ENCODE assay signal across 8 cellular contexts in the genomic region with DNA sequence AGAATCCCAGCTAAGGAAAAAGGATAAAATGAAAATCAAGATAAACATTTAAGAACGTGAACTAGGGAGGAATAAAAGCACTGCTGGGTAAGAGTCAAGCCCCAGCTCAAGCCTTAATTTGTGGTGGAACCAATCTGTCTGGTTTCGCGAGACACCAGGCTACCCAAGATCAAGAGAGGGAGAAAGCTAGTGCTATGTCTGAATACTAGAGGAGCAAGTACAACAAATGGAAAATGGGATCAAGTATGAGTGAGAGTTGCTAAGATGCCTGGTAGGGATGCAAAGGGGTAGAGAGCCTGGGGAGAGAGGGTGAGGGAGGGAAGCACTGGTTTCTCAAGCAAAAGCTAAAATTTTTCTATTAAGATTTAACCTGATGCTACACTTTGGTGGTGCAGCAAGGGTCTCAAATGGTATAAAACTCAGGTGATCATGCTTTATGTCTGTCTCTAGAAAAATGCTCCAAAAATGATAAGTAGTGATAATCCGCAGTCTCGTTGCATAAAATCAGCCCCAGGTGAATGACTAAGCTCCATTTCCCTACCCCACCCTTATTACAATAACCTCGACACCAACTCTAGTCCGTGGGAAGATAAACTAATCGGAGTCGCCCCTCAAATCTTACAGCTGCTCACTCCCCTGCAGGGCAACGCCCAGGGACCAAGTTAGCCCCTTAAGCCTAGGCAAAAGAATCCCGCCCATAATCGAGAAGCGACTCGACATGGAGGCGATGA. TPM values are rescaled to one million over a fixed set of nuclear protein-coding genes. Genes with fewer than 3 reads are reported as not detected.
DNase-seq lines count a peak whose midpoint lies in the region; ATAC-seq and TF ChIP-seq lines count a peak whose summit lies in the region.

No MANE protein-coding gene starts in this region.

- no peaks in the 10 kb centered on the region for H3K9me3 ChIP-seq in heart left ventricle
- H3K9me3 ChIP-seq in vagina: no peaks in the 10 kb centered on the region

- H3K27ac Mint-ChIP-seq in brain (peak overlapping the region; percentile 88 to 99 (median 97)), memory B cell (peak overlapping the region; percentile 98)

- TF ChIP-seq CTCF in heart left ventricle (IDR thresholded peaks at IDR 0.05): no peak
- no peak for TF ChIP-seq CTCF in brain (conservative IDR thresholded peaks at IDR 0.05)
- no peak for TF ChIP-seq CTCF in vagina (IDR thresholded peaks at IDR 0.05)

- DNase-seq in heart left ventricle (no peak), left cardiac atrium (no peak), memory B cell (ENCODE audit: low spot score in 2 of 2) (no peak), vagina (ENCODE audit: extremely low spot score in 2 of 2) (no peak)
- no peak for DNase-seq in stimulated activated CD4-positive, alpha-beta T cell treated with anti-CD3 and anti-CD28 coated beads, Interleukin-4, amount 100 ng/mL, for 4 hours
- DNase-seq in NK-92 treated with Interleukin-12 subunit alpha and Interleukin-12 subunit beta, amount 100 ng/mL, for 24 hours (lab: John Stamatoyannopoulos, UW): no peak

- peaks cover 0 to 47% (median 39%) of the 10 kb centered on the region in 9 donors for H3K36me3 ChIP-seq in heart left ventricle
- peaks cover 0 to 4% of the 10 kb centered on the region in 2 donors for H3K36me3 ChIP-seq in vagina

- H3K4me3 Mint-ChIP-seq in brain (peak overlapping the region; percentile 94 to 96 (median 95)), memory B cell (peak overlapping the region; percentile 97)

- H3K36me3 Mint-ChIP-seq in brain (peaks cover 41% of the 10 kb centered on the region), memory B cell (peaks cover 19% of the 10 kb centered on the region)

- H3K4me3 ChIP-seq in heart left ventricle: peak overlapping the region; percentile 51 to 98 (median 89)
- H3K4me3 ChIP-seq in vagina: peak overlapping the region; percentile 95 to 99

- peaks cover 12% of the 10 kb centered on the region for H3K27me3 Mint-ChIP-seq in brain
- no peaks in the 10 kb centered on the region for H3K27me3 Mint-ChIP-seq in memory B cell

- H3K27ac ChIP-seq in heart left ventricle (peak overlapping the region; percentile 95 to 99 (median 99)), vagina (peak overlapping the region; percentile 99)

- H3K27me3 ChIP-seq in heart left ventricle: no peaks in the 10 kb centered on the region
- no peaks in the 10 kb centered on the region for H3K27me3 ChIP-seq in vagina

- TF ChIP-seq POLR2A in heart left ventricle (IDR thresholded peaks at IDR 0.05) (no peak), vagina (IDR thresholded peaks at IDR 0.05) (no peak)

- H3K9me3 Mint-ChIP-seq in brain: no peaks in the 10 kb centered on the region
- H3K9me3 Mint-ChIP-seq in memory B cell: no peaks in the 10 kb centered on the region

- intact Hi-C loops in heart left ventricle (cut with DNase I): loop anchor here in 6 of 10 donors (1.0 to 5.0 kb wide), 4 partner anchors 27 to 33 kb away; a partner anchor contains a TSS
- intact Hi-C loops in left cardiac atrium (cut with DNase I): no loop called here
- intact Hi-C loops in vagina (cut with DNase I): no loop called here

- H3K4me1 ChIP-seq in heart left ventricle (peaks cover 13 to 74% (median 60%) of the 10 kb centered on the region in 12 donors), vagina (peaks cover 67% of the 10 kb centered on the region)

- H3K4me1 Mint-ChIP-seq in brain (peaks cover 63% of the 10 kb centered on the region), memory B cell (peaks cover 45% of the 10 kb centered on the region)

- no peak for ATAC-seq in heart left ventricle
- no peak for ATAC-seq in left cardiac atrium
- no peak for ATAC-seq in memory B cell (ENCODE audit: low read depth)
- ATAC-seq in GM19397 (IDR thresholded peaks at IDR 0.05; ENCODE audit: unreplicated experiment): no peak

- WGBS in heart left ventricle, 4 donors: 6 to 9% (median 7%) methylated on average over 15 of the region's 15 CpGs

RNA-seq across cellular contexts. Expression of a gene that starts 1.7 kb away (rescaled TPM):
- 10 to 100 TPM; 40.8 to 84.2 (median 53.9) TPM for total RNA-seq in heart left ventricle
- 10 to 100 TPM; 28.2 to 28.7 TPM for polyA plus RNA-seq in heart left ventricle
- 10 to 100 TPM; 53.3 to 74.6 TPM for total RNA-seq in left cardiac atrium
- 32.7 TPM for polyA plus RNA-seq in brain (ENCODE audit: insufficient read depth, low read depth, low replicate concordance)
- total RNA-seq in vagina: 110 TPM

RNA-seq across cellular contexts. Expression of a gene that starts 32.9 kb away (rescaled TPM):
- 10 to 100 TPM; 25.3 to 65.5 (median 51.5) TPM for total RNA-seq in heart left ventricle
- 10 to 100 TPM; 47.0 to 63.0 TPM for polyA plus RNA-seq in heart left ventricle
- total RNA-seq in left cardiac atrium: 10 to 100 TPM; 42.8 to 48.7 TPM
- polyA plus RNA-seq in brain (ENCODE audit: insufficient read depth, low read depth, low replicate concordance): 20.6 TPM
- total RNA-seq in vagina: 25.5 TPM

Comparison
In these comparisons a context has a peak if more than half of its experiments do, and no peak if none do; other contexts are left out.
1. intact Hi-C loops: an anchor here in heart left ventricle (1.0 to 5.0 kb wide); none called in left cardiac atrium and vagina.